1 cellular context compared by ENCODE assay signal in the genomic region with DNA sequence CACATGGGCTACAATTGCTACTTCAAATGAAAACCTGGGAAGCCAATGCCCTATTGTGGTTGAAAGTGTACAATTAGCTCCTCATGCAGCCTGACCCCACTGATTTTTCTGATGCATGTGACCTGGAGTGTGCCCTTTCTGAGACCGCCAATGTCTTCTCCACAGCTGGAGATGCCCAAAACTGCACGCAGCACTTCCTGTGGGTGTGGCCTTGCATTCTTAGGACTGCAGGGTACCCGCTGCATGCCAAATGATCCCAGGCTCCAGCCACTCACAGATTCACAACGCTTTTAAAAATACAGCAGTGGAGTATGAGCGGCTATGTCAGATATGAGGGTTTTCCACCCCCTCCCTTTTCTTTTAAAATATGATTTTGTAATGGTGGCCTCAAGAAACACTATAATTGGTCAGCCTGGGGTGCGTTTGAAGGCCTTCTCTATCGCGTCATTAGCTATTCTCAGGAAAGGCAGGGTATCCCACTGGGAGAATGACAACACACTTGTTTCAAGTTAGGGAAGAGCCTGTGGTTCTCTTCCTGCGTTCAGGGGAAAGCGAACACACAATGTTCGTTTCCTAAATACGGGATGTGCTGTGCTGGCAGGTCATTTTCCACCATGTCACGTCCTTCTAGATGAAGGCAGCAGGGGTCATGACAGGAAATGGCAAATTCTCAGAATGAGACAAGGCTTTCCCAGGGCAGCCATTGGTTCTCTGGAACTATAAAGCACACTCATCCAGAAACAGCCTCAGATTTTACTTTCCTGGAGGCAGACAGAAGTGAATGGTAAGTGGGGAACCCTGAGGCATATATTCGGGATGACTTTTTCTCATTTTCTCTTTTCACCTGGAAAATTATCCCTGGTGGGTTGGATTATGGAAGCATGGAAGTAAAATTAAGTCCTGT.
TF ChIP-seq lines count a peak whose summit lies in the region.

A gene with protein sequence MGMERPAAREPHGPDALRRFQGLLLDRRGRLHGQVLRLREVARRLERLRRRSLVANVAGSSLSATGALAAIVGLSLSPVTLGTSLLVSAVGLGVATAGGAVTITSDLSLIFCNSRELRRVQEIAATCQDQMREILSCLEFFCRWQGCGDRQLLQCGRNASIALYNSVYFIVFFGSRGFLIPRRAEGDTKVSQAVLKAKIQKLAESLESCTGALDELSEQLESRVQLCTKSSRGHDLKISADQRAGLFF (plus strand): TSS at position 749 of the 904 bp plus-strand sequence. CDS start 33 bp downstream, at position 782.

TF ChIP-seq in HEK293, 187 proteins besides CTCF, POLR2A, EP300 and RAD21 (continued from another document and continues in another):
- TF ChIP-seq, protein P1, sequence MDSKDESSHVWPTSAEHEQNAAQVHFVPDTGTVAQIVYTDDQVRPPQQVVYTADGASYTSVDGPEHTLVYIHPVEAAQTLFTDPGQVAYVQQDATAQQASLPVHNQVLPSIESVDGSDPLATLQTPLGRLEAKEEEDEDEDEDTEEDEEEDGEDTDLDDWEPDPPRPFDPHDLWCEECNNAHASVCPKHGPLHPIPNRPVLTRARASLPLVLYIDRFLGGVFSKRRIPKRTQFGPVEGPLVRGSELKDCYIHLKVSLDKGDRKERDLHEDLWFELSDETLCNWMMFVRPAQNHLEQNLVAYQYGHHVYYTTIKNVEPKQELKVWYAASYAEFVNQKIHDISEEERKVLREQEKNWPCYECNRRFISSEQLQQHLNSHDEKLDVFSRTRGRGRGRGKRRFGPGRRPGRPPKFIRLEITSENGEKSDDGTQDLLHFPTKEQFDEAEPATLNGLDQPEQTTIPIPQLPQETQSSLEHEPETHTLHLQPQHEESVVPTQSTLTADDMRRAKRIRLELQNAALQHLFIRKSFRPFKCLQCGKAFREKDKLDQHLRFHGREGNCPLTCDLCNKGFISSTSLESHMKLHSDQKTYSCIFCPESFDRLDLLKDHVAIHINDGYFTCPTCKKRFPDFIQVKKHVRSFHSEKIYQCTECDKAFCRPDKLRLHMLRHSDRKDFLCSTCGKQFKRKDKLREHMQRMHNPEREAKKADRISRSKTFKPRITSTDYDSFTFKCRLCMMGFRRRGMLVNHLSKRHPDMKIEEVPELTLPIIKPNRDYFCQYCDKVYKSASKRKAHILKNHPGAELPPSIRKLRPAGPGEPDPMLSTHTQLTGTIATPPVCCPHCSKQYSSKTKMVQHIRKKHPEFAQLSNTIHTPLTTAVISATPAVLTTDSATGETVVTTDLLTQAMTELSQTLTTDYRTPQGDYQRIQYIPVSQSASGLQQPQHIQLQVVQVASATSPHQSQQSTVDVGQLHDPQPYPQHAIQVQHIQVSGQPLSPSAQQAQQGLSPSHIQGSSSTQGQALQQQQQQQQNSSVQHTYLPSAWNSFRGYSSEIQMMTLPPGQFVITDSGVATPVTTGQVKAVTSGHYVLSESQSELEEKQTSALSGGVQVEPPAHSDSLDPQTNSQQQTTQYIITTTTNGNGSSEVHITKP (tag by site-specific recombination; IDR thresholded peaks at IDR 0.05): no peak
- TF ChIP-seq, protein P2, sequence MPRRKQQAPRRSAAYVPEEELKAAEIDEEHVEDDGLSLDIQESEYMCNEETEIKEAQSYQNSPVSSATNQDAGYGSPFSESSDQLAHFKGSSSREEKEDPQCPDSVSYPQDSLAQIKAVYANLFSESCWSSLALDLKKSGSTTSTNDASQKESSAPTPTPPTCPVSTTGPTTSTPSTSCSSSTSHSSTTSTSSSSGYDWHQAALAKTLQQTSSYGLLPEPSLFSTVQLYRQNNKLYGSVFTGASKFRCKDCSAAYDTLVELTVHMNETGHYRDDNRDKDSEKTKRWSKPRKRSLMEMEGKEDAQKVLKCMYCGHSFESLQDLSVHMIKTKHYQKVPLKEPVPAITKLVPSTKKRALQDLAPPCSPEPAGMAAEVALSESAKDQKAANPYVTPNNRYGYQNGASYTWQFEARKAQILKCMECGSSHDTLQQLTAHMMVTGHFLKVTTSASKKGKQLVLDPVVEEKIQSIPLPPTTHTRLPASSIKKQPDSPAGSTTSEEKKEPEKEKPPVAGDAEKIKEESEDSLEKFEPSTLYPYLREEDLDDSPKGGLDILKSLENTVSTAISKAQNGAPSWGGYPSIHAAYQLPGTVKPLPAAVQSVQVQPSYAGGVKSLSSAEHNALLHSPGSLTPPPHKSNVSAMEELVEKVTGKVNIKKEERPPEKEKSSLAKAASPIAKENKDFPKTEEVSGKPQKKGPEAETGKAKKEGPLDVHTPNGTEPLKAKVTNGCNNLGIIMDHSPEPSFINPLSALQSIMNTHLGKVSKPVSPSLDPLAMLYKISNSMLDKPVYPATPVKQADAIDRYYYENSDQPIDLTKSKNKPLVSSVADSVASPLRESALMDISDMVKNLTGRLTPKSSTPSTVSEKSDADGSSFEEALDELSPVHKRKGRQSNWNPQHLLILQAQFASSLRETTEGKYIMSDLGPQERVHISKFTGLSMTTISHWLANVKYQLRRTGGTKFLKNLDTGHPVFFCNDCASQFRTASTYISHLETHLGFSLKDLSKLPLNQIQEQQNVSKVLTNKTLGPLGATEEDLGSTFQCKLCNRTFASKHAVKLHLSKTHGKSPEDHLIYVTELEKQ (tag by site-specific recombination; IDR thresholded peaks at IDR 0.05; ENCODE audit: borderline replicate concordance): no peak
- TF ChIP-seq ZNF623 (tag by site-specific recombination; IDR thresholded peaks at IDR 0.05) (no peak), ZNF544 (tag by site-specific recombination; IDR thresholded peaks at IDR 0.05) (no peak), ZNF658 (tag by site-specific recombination; IDR thresholded peaks at IDR 0.05) (no peak), PATZ1 (tag by site-specific recombination; IDR thresholded peaks at IDR 0.05) (no peak), OSR2 (tag by site-specific recombination; IDR thresholded peaks at IDR 0.05) (no peak), ZBTB20 (tag by site-specific recombination; IDR thresholded peaks at IDR 0.05) (no peak), ZNF610 (tag by site-specific recombination; IDR thresholded peaks at IDR 0.05; ENCODE audit: borderline replicate concordance) (no peak), ZNF202 (tag by site-specific recombination; IDR thresholded peaks at IDR 0.05; ENCODE audit: borderline replicate concordance) (no peak), ZNF221 (tag by site-specific recombination; IDR thresholded peaks at IDR 0.05; ENCODE audit: borderline replicate concordance) (no peak), PRDM1 (tag by site-specific recombination; IDR thresholded peaks at IDR 0.05) (0 out of 2 replicates have a peak, but pooled peaks have one; percentile 42), ZNF701 (tag by site-specific recombination; IDR thresholded peaks at IDR 0.05) (no peak), KLF16 (tag by site-specific recombination; IDR thresholded peaks at IDR 0.05) (no peak), MYNN (tag by site-specific recombination; IDR thresholded peaks at IDR 0.05; ENCODE audit: borderline replicate concordance) (no peak), ZNF146 (tag by site-specific recombination; IDR thresholded peaks at IDR 0.05) (no peak), ATF2 (tag by site-specific recombination; IDR thresholded peaks at IDR 0.05; ENCODE audit: low read depth) (0 out of 2 replicates have a peak, but pooled peaks have one; percentile 44), ZNF223 (tag by site-specific recombination; IDR thresholded peaks at IDR 0.05) (no peak), SP2 (tag by site-specific recombination; IDR thresholded peaks at IDR 0.05) (no peak; the same call in 1 of the 2 replicates), ZNF155 (tag by site-specific recombination; IDR thresholded peaks at IDR 0.05) (no peak), ZIC2 (tag by site-specific recombination; IDR thresholded peaks at IDR 0.05) (peak; percentile 91), ZNF664 (tag by site-specific recombination; IDR thresholded peaks at IDR 0.05) (no peak), OVOL3 (tag by site-specific recombination; IDR thresholded peaks at IDR 0.05) (no peak), HOXD13 (CRISPR knock-in tag; IDR thresholded peaks at IDR 0.05; ENCODE audit: borderline replicate concordance) (no peak), ZNF768 (tag by site-specific recombination; IDR thresholded peaks at IDR 0.05) (no peak), ZNF585B (tag by site-specific recombination; IDR thresholded peaks at IDR 0.05) (no peak), ZNF19 (tag by site-specific recombination; IDR thresholded peaks at IDR 0.05; ENCODE audit: low read depth) (no peak), ZFP37 (tag by site-specific recombination; IDR thresholded peaks at IDR 0.05) (no peak), ZNF394 (tag by site-specific recombination; IDR thresholded peaks at IDR 0.05; ENCODE audit: borderline replicate concordance) (no peak), IKZF3 (tag by site-specific recombination; IDR thresholded peaks at IDR 0.05) (peak; percentile 8), ZNF138 (tag by site-specific recombination; IDR thresholded peaks at IDR 0.05; ENCODE audit: borderline replicate concordance) (no peak), FEZF1 (tag by site-specific recombination; IDR thresholded peaks at IDR 0.05) (0 out of 2 replicates have a peak, but pooled peaks have one; percentile 2), ZNF560 (tag by site-specific recombination; IDR thresholded peaks at IDR 0.05; ENCODE audit: borderline replicate concordance) (no peak), ZNF670 (tag by site-specific recombination; IDR thresholded peaks at IDR 0.05; ENCODE audit: low read depth) (no peak), ZNF391 (tag by site-specific recombination; IDR thresholded peaks at IDR 0.05; ENCODE audit: borderline replicate concordance, low read depth) (no peak), PRDM4 (tag by site-specific recombination; IDR thresholded peaks at IDR 0.05) (no peak)
- TF ChIP-seq, protein P3, sequence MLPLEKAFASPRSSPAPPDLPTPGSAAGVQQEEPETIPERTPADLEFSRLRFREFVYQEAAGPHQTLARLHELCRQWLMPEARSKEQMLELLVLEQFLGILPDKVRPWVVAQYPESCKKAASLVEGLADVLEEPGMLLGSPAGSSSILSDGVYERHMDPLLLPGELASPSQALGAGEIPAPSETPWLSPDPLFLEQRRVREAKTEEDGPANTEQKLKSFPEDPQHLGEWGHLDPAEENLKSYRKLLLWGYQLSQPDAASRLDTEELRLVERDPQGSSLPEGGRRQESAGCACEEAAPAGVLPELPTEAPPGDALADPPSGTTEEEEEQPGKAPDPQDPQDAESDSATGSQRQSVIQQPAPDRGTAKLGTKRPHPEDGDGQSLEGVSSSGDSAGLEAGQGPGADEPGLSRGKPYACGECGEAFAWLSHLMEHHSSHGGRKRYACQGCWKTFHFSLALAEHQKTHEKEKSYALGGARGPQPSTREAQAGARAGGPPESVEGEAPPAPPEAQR (tag by site-specific recombination; IDR thresholded peaks at IDR 0.05): no peak
- TF ChIP-seq, protein P4, sequence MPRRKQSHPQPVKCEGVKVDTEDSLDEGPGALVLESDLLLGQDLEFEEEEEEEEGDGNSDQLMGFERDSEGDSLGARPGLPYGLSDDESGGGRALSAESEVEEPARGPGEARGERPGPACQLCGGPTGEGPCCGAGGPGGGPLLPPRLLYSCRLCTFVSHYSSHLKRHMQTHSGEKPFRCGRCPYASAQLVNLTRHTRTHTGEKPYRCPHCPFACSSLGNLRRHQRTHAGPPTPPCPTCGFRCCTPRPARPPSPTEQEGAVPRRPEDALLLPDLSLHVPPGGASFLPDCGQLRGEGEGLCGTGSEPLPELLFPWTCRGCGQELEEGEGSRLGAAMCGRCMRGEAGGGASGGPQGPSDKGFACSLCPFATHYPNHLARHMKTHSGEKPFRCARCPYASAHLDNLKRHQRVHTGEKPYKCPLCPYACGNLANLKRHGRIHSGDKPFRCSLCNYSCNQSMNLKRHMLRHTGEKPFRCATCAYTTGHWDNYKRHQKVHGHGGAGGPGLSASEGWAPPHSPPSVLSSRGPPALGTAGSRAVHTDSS (tag by site-specific recombination; IDR thresholded peaks at IDR 0.05): no peak
